26 cellular contexts compared by ENCODE assay signal in the genomic region with DNA sequence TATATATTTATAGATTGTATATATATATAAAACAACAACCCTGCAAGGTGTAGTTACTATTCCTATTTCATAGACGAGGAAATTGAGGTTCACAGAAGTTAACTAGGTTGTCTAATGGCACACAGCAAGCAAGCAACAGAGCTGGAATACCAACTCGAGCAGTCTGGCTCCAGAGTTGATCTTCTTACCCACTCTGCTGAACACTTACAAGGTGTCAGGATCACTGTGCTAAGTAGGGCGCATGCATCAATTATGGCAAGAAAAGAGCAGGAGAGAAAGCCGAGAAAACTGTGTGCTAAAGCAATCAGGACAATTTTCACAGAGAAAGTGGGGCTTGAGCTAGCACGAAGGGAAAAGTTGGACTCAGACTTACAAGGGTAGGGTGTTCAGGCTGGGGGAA.
"Had no signal": no experiment of that assay in that cellular context is flagged by ENCODE, and none has a peak within 500 bp of the region (broad histone marks: within the 10 kb centered on the region; RNA-seq: fewer than 3 reads in every experiment).

No MANE protein-coding gene starts in this region.

- H3K4me3 ChIP-seq: left ventricle myocardium inferior, lung, neural progenitor cell, ovary, right atrium auricular region, skin epidermis, tibial nerve, upper lobe of left lung, vagina had no signal

- H3K4me1 ChIP-seq: neural progenitor cell, vagina had no signal

- H3K27me3 Mint-ChIP-seq: progenitor cell of endocrine pancreas had no signal

- H3K9me3 Mint-ChIP-seq: immature natural killer cell; mesothelial cell of epicardium; natural killer cell; nephron progenitor cell; neural progenitor cell; stimulated activated naive CD8-positive, alpha-beta T cell treated with anti-CD3 and anti-CD28 coated beads, Interleukin-15, Interleukin-2, amounts not matched to agents 100 ng/mL and 50 ng/mL, for 24 hours had no signal

- H3K9me3 ChIP-seq: left ventricle myocardium inferior, neutrophil, ovary, right atrium auricular region, tibial nerve, upper lobe of left lung, vagina had no signal

- DNase-seq: hypothalamus; immature natural killer cell; left ventricle myocardium inferior; mesendoderm; naive B cell; natural killer cell; nephron progenitor cell; ovary; stimulated activated CD4-positive, alpha-beta T cell treated with anti-CD3 and anti-CD28 coated beads, Interleukin-12 subunit alpha, Interleukin-12 subunit beta, amount 100 ng/mL, for 4 hours; stimulated activated CD4-positive, alpha-beta T cell treated with anti-CD3 and anti-CD28 coated beads, Interleukin-15, amount 100 ng/mL, for 24 hours; stimulated activated CD4-positive, alpha-beta T cell treated with anti-CD3 and anti-CD28 coated beads, Interleukin-2, amount 100 ng/mL, for 24 hours; stimulated activated CD4-positive, alpha-beta T cell treated with anti-CD3 and anti-CD28 coated beads, Interleukin-4, amount 100 ng/mL, for 1 hour; stimulated activated naive CD4-positive, alpha-beta T cell; upper lobe of left lung had no signal

- H3K27ac Mint-ChIP-seq: immature natural killer cell; mesothelial cell of epicardium; naive B cell; natural killer cell; nephron progenitor cell; neural progenitor cell; progenitor cell of endocrine pancreas; stimulated activated naive CD8-positive, alpha-beta T cell treated with anti-CD3 and anti-CD28 coated beads, Interleukin-15, Interleukin-2, amounts not matched to agents 100 ng/mL and 50 ng/mL, for 24 hours had no signal

- H3K36me3 Mint-ChIP-seq: immature natural killer cell, mesothelial cell of epicardium, natural killer cell, neural progenitor cell had no signal

- H3K27ac ChIP-seq: left ventricle myocardium inferior, neural progenitor cell, neutrophil, ovary, right atrium auricular region, skin epidermis, tibial nerve, upper lobe of left lung, vagina had no signal

- H3K36me3 ChIP-seq: left ventricle myocardium inferior, neural progenitor cell, neutrophil, ovary, right atrium auricular region, tibial nerve, upper lobe of left lung, vagina had no signal

- H3K27me3 ChIP-seq: neural progenitor cell, ovary, right atrium auricular region, tibial nerve, upper lobe of left lung, vagina had no signal

- H3K9ac ChIP-seq: neural progenitor cell had no signal

- FAIRE-seq: islet of Langerhans had no signal

- ATAC-seq: natural killer cell, sciatic nerve had no signal

- H3K4me3 Mint-ChIP-seq: immature natural killer cell; mesothelial cell of epicardium; natural killer cell; nephron progenitor cell; neural progenitor cell; stimulated activated naive CD8-positive, alpha-beta T cell treated with anti-CD3 and anti-CD28 coated beads, Interleukin-15, Interleukin-2, amounts not matched to agents 100 ng/mL and 50 ng/mL, for 24 hours had no signal
